Comparison of ENCODE assay signal across 12 cellular contexts in genomic region chr20:54633903-54634302, GRCh38.
DNase-seq lines count a peak whose midpoint lies in the region; ATAC-seq, FAIRE-seq and TF ChIP-seq lines count a peak whose summit lies in the region.
"Had no signal": no experiment of that assay in that cellular context is flagged by ENCODE, and none has a peak within 500 bp of the region (broad histone marks: within the 10 kb centered on the region; RNA-seq: fewer than 3 reads in every experiment).

No MANE protein-coding gene starts in this region.

- H3K4me3 ChIP-seq in pancreas = no peak overlapping the region
- H3K4me3 ChIP-seq: left ventricle myocardium inferior, MG63 had no signal

- intact Hi-C loops in pancreas (cut with DNase I) = no loop called here

- in situ Hi-C loops in KBM-7 (cut with MboI; ENCODE audit: low pct_unique_long_range_greater_than_20kb, low sequenced_read_pairs) = loop anchor here (25.0 kb wide), 2 partner anchors 422 to 522 kb away; partner anchors contain the start of gene PFDN4

- no peaks in the 10 kb centered on the region for H3K9me3 ChIP-seq in pancreas
- H3K9me3 ChIP-seq: left ventricle myocardium inferior, MG63 had no signal

- no peaks in the 10 kb centered on the region for H3K4me1 ChIP-seq in pancreas
- H3K4me1 ChIP-seq: left ventricle myocardium inferior had no signal

- H3K27ac ChIP-seq in pancreas = no peak overlapping the region
- H3K27ac ChIP-seq: left ventricle myocardium inferior had no signal

- H3K27me3 ChIP-seq in pancreas = no peaks in the 10 kb centered on the region
- H3K27me3 ChIP-seq: MG63 had no signal

- DNase-seq in GM10248 (ENCODE audit: extremely low spot score) (peak; percentile 64), KBM-7 (peak; percentile 5), pancreas (no peak), NCI-H2196 treated with DMSO at 0.1 percent for 48 hours (lab: John Stamatoyannopoulos, UW; ENCODE audit: unreplicated experiment) (no peak), DMS53 treated with DMSO at 0.1 percent for 48 hours (lab: John Stamatoyannopoulos, UW; ENCODE audit: unreplicated experiment) (no peak)
- DNase-seq in stimulated activated CD4-positive, alpha-beta T cell treated with anti-CD3 and anti-CD28 coated beads, Interleukin-15, amount 100 ng/mL, for 24 hours = no peak
- DNase-seq: activated CD4-positive, alpha-beta T cell treated with anti-CD3 and anti-CD28 coated beads, Interleukin-2, amount 50 U/mL, for 4 hours; left ventricle myocardium inferior; MG63; SHP77 treated with DMSO at 0.1 percent for 48 hours had no signal

- TF ChIP-seq CTCF in GM10248 (IDR thresholded peaks at IDR 0.05; ENCODE audit: control extremely low read depth, extremely low read depth, low read depth, missing control alignments) = no peak
- TF ChIP-seq CTCF in pancreas (IDR thresholded peaks at IDR 0.05) = no peak

- ATAC-seq in GM19372 (IDR thresholded peaks at IDR 0.05; ENCODE audit: low read depth, unreplicated experiment) (peak; percentile 99), HG02884 (IDR thresholded peaks at IDR 0.05; ENCODE audit: unreplicated experiment) (peak; percentile 96), pancreas (no peak)

- no peaks in the 10 kb centered on the region for H3K36me3 ChIP-seq in pancreas
- H3K36me3 ChIP-seq: left ventricle myocardium inferior, MG63 had no signal

- POLR2A ChIA-PET in GM10248 (lab: Yijun Ruan, JAX) = no interaction called here

- CTCF ChIA-PET in GM10248 (lab: Yijun Ruan, JAX) = interaction anchor here (1.3 to 1.5 kb wide), 3 partner anchors 12 to 528 kb away, joined by 3 to 4 read pairs (median 3); no protein-coding TSS in a partner anchor

- WGBS in pancreas, 2 donors = 88 to 94% methylated on average over 4 of the region's 4 CpGs

- FAIRE-seq in pancreas (lab: Jason Lieb, UNC) = no peak

Comparison
In these comparisons a context has a peak if more than half of its experiments do, and no peak if none do; other contexts are left out.
1. DNase-seq: peak in GM10248 (single experiment) and KBM-7 (single experiment); none in pancreas (0 of 6), NCI-H2196 treated with DMSO at 0.1 percent for 48 hours (single experiment), stimulated activated CD4-positive, alpha-beta T cell treated with anti-CD3 and anti-CD28 coated beads, Interleukin-15, amount 100 ng/mL, for 24 hours (single experiment) and DMS53 treated with DMSO at 0.1 percent for 48 hours (single experiment).
2. ATAC-seq: peak in GM19372 (single experiment) and HG02884 (single experiment); none in pancreas (0 of 4).